8 cellular contexts compared by ENCODE assay signal in genomic region chr19:47427241-47428176, GRCh38. TPM values are rescaled to one million over a fixed set of nuclear protein-coding genes. Genes with fewer than 3 reads are reported as not detected.
A peak's percentile ranks its signal among the peaks of the same experiment; 100 is the strongest.
DNase-seq lines count a peak whose midpoint lies in the region; ATAC-seq and TF ChIP-seq lines count a peak whose summit lies in the region.

No MANE protein-coding gene starts in this region.

- TF ChIP-seq CTCF in activated CD8-positive, alpha-beta T cell treated with anti-CD3 and anti-CD28 coated beads for 36 hours (IDR thresholded peaks at IDR 0.05): peak; percentile 86
- TF ChIP-seq CTCF in mesothelial cell of epicardium (IDR thresholded peaks at IDR 0.05; ENCODE audit: unreplicated experiment): peak; percentile 91

- H3K27ac Mint-ChIP-seq in activated CD8-positive, alpha-beta T cell treated with anti-CD3 and anti-CD28 coated beads for 36 hours: no peak overlapping the region
- H3K27ac Mint-ChIP-seq in effector memory CD8-positive, alpha-beta T cell: no peak overlapping the region
- H3K27ac Mint-ChIP-seq in mesothelial cell of epicardium: no peak overlapping the region

- DNase-seq in CD1c-positive myeloid dendritic cell (ENCODE audit: extremely low spot score) (peak; percentile 64), HEK293T (ENCODE audit: extremely low spot score) (peak; percentile 75), NCI-H526 treated with DMSO at 0.1 percent for 48 hours (lab: John Stamatoyannopoulos, UW) (peak; percentile 68), mesothelial cell of epicardium (ENCODE audit: low spot score in 2 of 2, unreplicated experiment in 2 of 2) (peak in 1 of 2 experiments; percentile 93)
- peak; percentile 78 for DNase-seq in activated CD8-positive, alpha-beta T cell treated with anti-CD3 and anti-CD28 coated beads for 36 hours
- peak; percentile 66 to 72 (median 69) for DNase-seq in effector memory CD8-positive, alpha-beta T cell
- peak; percentile 88 for DNase-seq in stimulated activated CD8-positive, alpha-beta memory T cell treated with anti-CD3 and anti-CD28 coated beads, Interleukin-4, amount 100 ng/mL, for 48 hours

- no peaks in the 10 kb centered on the region for H3K9me3 Mint-ChIP-seq in activated CD8-positive, alpha-beta T cell treated with anti-CD3 and anti-CD28 coated beads for 36 hours
- H3K9me3 Mint-ChIP-seq in effector memory CD8-positive, alpha-beta T cell: no peaks in the 10 kb centered on the region
- H3K9me3 Mint-ChIP-seq in mesothelial cell of epicardium: no peaks in the 10 kb centered on the region

- peaks cover 51% of the 10 kb centered on the region for H3K27me3 Mint-ChIP-seq in activated CD8-positive, alpha-beta T cell treated with anti-CD3 and anti-CD28 coated beads for 36 hours
- H3K27me3 Mint-ChIP-seq in effector memory CD8-positive, alpha-beta T cell: peaks cover 49 to 59% of the 10 kb centered on the region in 2 donors
- peaks cover 28% of the 10 kb centered on the region for H3K27me3 Mint-ChIP-seq in mesothelial cell of epicardium (ENCODE audit: low read depth)

- H3K36me3 Mint-ChIP-seq in activated CD8-positive, alpha-beta T cell treated with anti-CD3 and anti-CD28 coated beads for 36 hours (ENCODE audit: low read depth): no peaks in the 10 kb centered on the region
- H3K36me3 Mint-ChIP-seq in effector memory CD8-positive, alpha-beta T cell (ENCODE audit: insufficient read depth): no peaks in the 10 kb centered on the region
- H3K36me3 Mint-ChIP-seq in mesothelial cell of epicardium: no peaks in the 10 kb centered on the region

- ATAC-seq in activated CD8-positive, alpha-beta T cell treated with anti-CD3 and anti-CD28 coated beads for 36 hours: peak; percentile 54
- peak; percentile 64 for ATAC-seq in effector memory CD8-positive, alpha-beta T cell (replicated peaks)
- no peak for ATAC-seq in GM19452 (IDR thresholded peaks at IDR 0.05; ENCODE audit: unreplicated experiment)

- no peak overlapping the region for H3K4me3 Mint-ChIP-seq in activated CD8-positive, alpha-beta T cell treated with anti-CD3 and anti-CD28 coated beads for 36 hours
- H3K4me3 Mint-ChIP-seq in effector memory CD8-positive, alpha-beta T cell: no peak overlapping the region
- no peak overlapping the region for H3K4me3 Mint-ChIP-seq in mesothelial cell of epicardium

- H3K4me1 Mint-ChIP-seq in activated CD8-positive, alpha-beta T cell treated with anti-CD3 and anti-CD28 coated beads for 36 hours (ENCODE audit: low read depth): peaks cover 18% of the 10 kb centered on the region
- H3K4me1 Mint-ChIP-seq in effector memory CD8-positive, alpha-beta T cell (ENCODE audit: low read depth in 2 of 2): peaks cover 6 to 10% of the 10 kb centered on the region in 2 donors
- H3K4me1 Mint-ChIP-seq in mesothelial cell of epicardium: peaks cover 22% of the 10 kb centered on the region

- intact Hi-C loops in activated CD8-positive, alpha-beta T cell treated with anti-CD3 and anti-CD28 coated beads for 36 hours (cut with micrococcal nuclease): no loop called here

- CTCF ChIA-PET in HEK293T (lab: Yijun Ruan, JAX): interaction anchor here (0.7 to 1.9 kb wide), 15 partner anchors 9 to 392 kb away, joined by 3 to 12 read pairs (median 4); partner anchors contain the start of genes DHX34 and NAPA
- CTCF ChIA-PET in activated CD8-positive, alpha-beta T cell treated with anti-CD3 and anti-CD28 coated beads for 36 hours (lab: Charles Lee): interaction anchor here (0.7 to 4.3 kb wide), 22 partner anchors 9 to 316 kb away, joined by 3 to 24 read pairs (median 5); partner anchors contain the start of genes DHX34, KPTN and NAPA

- POLR2A ChIA-PET in HEK293T (lab: Yijun Ruan, JAX): interaction anchor here (0.8 to 1.2 kb wide), 5 partner anchors 9 to 314 kb away, joined by 3 to 7 read pairs (median 3); partner anchors contain the start of genes CCDC9, DHX34 and ZC3H4
- POLR2A ChIA-PET in activated CD8-positive, alpha-beta T cell treated with anti-CD3 and anti-CD28 coated beads for 36 hours (lab: Charles Lee): interaction anchor here (1.5 to 1.6 kb wide), 2 partner anchors 153 to 285 kb away, joined by 3 to 4 read pairs; partner anchors contain the start of gene INAFM1

TF ChIP-seq in HEK293T, 16 proteins besides CTCF, POLR2A, EP300 and RAD21:
- TF ChIP-seq FOXA1 (IDR thresholded peaks at IDR 0.05): no peak
- no peak for TF ChIP-seq NFRKB (IDR thresholded peaks at IDR 0.05)
- TF ChIP-seq FOXK2 (IDR thresholded peaks at IDR 0.05): no peak

RNA-seq across cellular contexts. Expression of gene MEIS3, which starts 8.2 kb away (rescaled TPM):
- not detected for total RNA-seq in activated CD8-positive, alpha-beta T cell treated with anti-CD3 and anti-CD28 coated beads for 36 hours
- total RNA-seq in mesothelial cell of epicardium: 268 to 277 TPM (median 273 TPM) in 3 replicates

RNA-seq across cellular contexts. Expression of gene SLC8A2, which starts 44.2 kb away (rescaled TPM):
- total RNA-seq in activated CD8-positive, alpha-beta T cell treated with anti-CD3 and anti-CD28 coated beads for 36 hours: under 1 TPM; 0.18 to 0.43 TPM
- total RNA-seq in mesothelial cell of epicardium: 2.2 to 3.7 TPM (median 2.5 TPM) in 3 replicates

RNA-seq across cellular contexts. Expression of gene KPTN, which starts 56.5 kb away (rescaled TPM):
- 10 to 100 TPM; 10.4 to 11.0 TPM for total RNA-seq in activated CD8-positive, alpha-beta T cell treated with anti-CD3 and anti-CD28 coated beads for 36 hours
- total RNA-seq in mesothelial cell of epicardium: 18.4 to 20.4 TPM (median 20.1 TPM) in 3 replicates

Comparison
In these comparisons a context has a peak if more than half of its experiments do, and no peak if none do; other contexts are left out.
1. RNA of gene MEIS3, which starts 8.2 kb away (total RNA-seq): 268 to 277 TPM in mesothelial cell of epicardium; not detected in activated CD8-positive, alpha-beta T cell treated with anti-CD3 and anti-CD28 coated beads for 36 hours; every median in the first group is over 100 times any median in the second.